Comparison of ENCODE assay signal across 1 cellular context in genomic region chr5:139403787-139404483, GRCh38.
TF ChIP-seq lines count a peak whose summit lies in the region.

Gene SPATA24, minus strand, starts transcription at chr5:139404089. Its CDS starts 29 bp downstream, at chr5:139404060.

TF ChIP-seq in WTC11, 78 proteins besides CTCF, POLR2A, EP300 and RAD21 (continued from another document):
- no peak for TF ChIP-seq ARID4B (CRISPR knock-in tag; IDR thresholded peaks at IDR 0.05; ENCODE audit: borderline replicate concordance)
